ENCODE assay signal across 8 cellular contexts in the genomic region with DNA sequence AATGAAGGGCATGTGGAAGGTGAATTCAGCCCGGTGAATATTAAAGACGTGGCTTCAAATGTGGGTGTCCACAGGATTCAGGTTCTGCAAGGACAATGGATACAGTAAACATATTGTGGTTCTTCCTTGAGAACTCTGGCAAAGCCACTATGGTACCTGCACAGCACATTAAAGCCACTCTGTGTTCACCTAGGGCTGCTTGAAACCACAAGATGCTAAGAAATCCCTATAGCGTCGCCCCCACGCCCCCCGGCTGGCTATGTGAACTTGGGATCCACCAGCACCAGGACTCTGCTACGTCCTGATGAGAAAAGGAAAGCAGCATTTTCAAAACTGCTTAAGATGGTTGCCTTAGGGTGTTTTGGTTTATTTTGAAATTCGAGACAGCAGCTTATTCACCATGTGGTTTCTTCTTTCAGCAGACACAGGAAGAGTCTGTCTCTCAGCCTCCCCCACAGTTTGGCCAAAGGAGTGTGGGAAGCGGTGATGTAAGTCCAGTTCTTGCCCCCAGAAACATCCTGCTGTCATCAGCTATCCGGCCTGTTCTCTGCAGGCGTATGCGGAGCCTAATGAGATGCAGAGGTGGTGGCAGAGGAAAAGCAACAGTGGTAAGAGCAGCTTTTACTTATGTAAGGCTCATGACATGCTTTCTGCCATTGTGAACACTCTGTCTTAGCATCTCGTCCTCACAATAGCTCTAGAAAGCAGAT.
DNase-seq lines count a peak whose midpoint lies in the region; ATAC-seq, FAIRE-seq and TF ChIP-seq lines count a peak whose summit lies in the region.

No MANE protein-coding gene starts in this region.

- POLR2A ChIA-PET in CD4-positive, alpha-beta T cell (lab: Charles Lee) = interaction anchor here (0.9 to 1.9 kb wide), 5 partner anchors 18 to 142 kb away, joined by 3 to 5 read pairs (median 4); partner anchors contain the start of gene AFAP1
- POLR2A ChIA-PET in activated CD8-positive, alpha-beta T cell treated with anti-CD3 and anti-CD28 coated beads for 36 hours (lab: Charles Lee) = interaction anchor here (0.7 to 1.4 kb wide), 4 partner anchors 10 to 142 kb away, joined by 3 to 4 read pairs (median 4); no protein-coding TSS in a partner anchor

- CTCF ChIA-PET in CD4-positive, alpha-beta T cell (lab: Charles Lee) = interaction anchor here (0.7 to 2.9 kb wide), 6 partner anchors 16 to 109 kb away, joined by 3 to 9 read pairs (median 4); no protein-coding TSS in a partner anchor
- CTCF ChIA-PET in activated CD8-positive, alpha-beta T cell treated with anti-CD3 and anti-CD28 coated beads for 36 hours (lab: Charles Lee) = interaction anchor here (0.8 to 1.1 kb wide), 3 partner anchors 16 to 26 kb away, joined by 3 to 6 read pairs (median 3); no protein-coding TSS in a partner anchor

- no peaks in the 10 kb centered on the region for H3K27me3 ChIP-seq in CD4-positive, alpha-beta T cell (ENCODE audit: control insufficient read depth, insufficient read depth, low read length)

- H3K4me3 Mint-ChIP-seq in CD4-positive, alpha-beta T cell = peak overlapping the region; percentile 35
- peak overlapping the region; percentile 8 for H3K4me3 Mint-ChIP-seq in activated CD8-positive, alpha-beta T cell treated with anti-CD3 and anti-CD28 coated beads for 36 hours
- peak overlapping the region; percentile 73 for H3K4me3 Mint-ChIP-seq in natural killer cell

- peak; percentile 95 for FAIRE-seq in endometrium (lab: Jason Lieb, UNC)

- peak overlapping the region; percentile 91 for H3K27ac Mint-ChIP-seq in CD4-positive, alpha-beta T cell
- peak overlapping the region; percentile 65 for H3K27ac Mint-ChIP-seq in activated CD8-positive, alpha-beta T cell treated with anti-CD3 and anti-CD28 coated beads for 36 hours
- peak overlapping the region; percentile 72 to 79 for H3K27ac Mint-ChIP-seq in natural killer cell

- peak overlapping the region; percentile 60 for H3K27ac ChIP-seq in CD4-positive, alpha-beta T cell (ENCODE audit: low read depth, low read length)

- peak; percentile 78 for ATAC-seq in CD4-positive, alpha-beta T cell (ENCODE audit: poor library complexity)
- peak; percentile 78 for ATAC-seq in activated CD8-positive, alpha-beta T cell treated with anti-CD3 and anti-CD28 coated beads for 36 hours
- ATAC-seq in natural killer cell (peak; percentile 87 to 96 (median 89)), HG02938 (IDR thresholded peaks at IDR 0.05; ENCODE audit: unreplicated experiment) (no peak), HG03439 (IDR thresholded peaks at IDR 0.05; ENCODE audit: unreplicated experiment) (no peak)

- peaks cover 21% of the 10 kb centered on the region for H3K36me3 Mint-ChIP-seq in CD4-positive, alpha-beta T cell (ENCODE audit: low read depth)
- peaks cover 41% of the 10 kb centered on the region for H3K36me3 Mint-ChIP-seq in activated CD8-positive, alpha-beta T cell treated with anti-CD3 and anti-CD28 coated beads for 36 hours (ENCODE audit: low read depth)
- no peaks in the 10 kb centered on the region for H3K36me3 Mint-ChIP-seq in natural killer cell

- peak; percentile 28 to 62 (median 42) for DNase-seq in CD4-positive, alpha-beta T cell
- peak; percentile 96 for DNase-seq in MV-4-11 (lab: John Stamatoyannopoulos, UW)
- peak; percentile 76 for DNase-seq in activated CD8-positive, alpha-beta T cell treated with anti-CD3 and anti-CD28 coated beads for 36 hours
- DNase-seq in natural killer cell = no peak
- DNase-seq in superior temporal gyrus (ENCODE audit: extremely low spot score) = peak; percentile 64

- H3K9me3 Mint-ChIP-seq in CD4-positive, alpha-beta T cell = no peaks in the 10 kb centered on the region
- H3K9me3 Mint-ChIP-seq in activated CD8-positive, alpha-beta T cell treated with anti-CD3 and anti-CD28 coated beads for 36 hours = peaks cover 4% of the 10 kb centered on the region
- no peaks in the 10 kb centered on the region for H3K9me3 Mint-ChIP-seq in natural killer cell

- intact Hi-C loops in CD4-positive, alpha-beta T cell (cut with DNase I, micrococcal nuclease) = no loop called here
- intact Hi-C loops in activated CD8-positive, alpha-beta T cell treated with anti-CD3 and anti-CD28 coated beads for 36 hours (cut with micrococcal nuclease) = no loop called here
- intact Hi-C loops in natural killer cell (cut with micrococcal nuclease) = no loop called here

- peaks cover 55% of the 10 kb centered on the region for H3K4me1 Mint-ChIP-seq in CD4-positive, alpha-beta T cell (ENCODE audit: low read depth)
- peaks cover 42% of the 10 kb centered on the region for H3K4me1 Mint-ChIP-seq in activated CD8-positive, alpha-beta T cell treated with anti-CD3 and anti-CD28 coated beads for 36 hours (ENCODE audit: low read depth)
- H3K4me1 Mint-ChIP-seq in natural killer cell = peaks cover 31 to 35% of the 10 kb centered on the region in 2 donors

- H3K9me3 ChIP-seq in CD4-positive, alpha-beta T cell (ENCODE audit: control insufficient read depth, low read length) = no peaks in the 10 kb centered on the region

- no peaks in the 10 kb centered on the region for H3K27me3 Mint-ChIP-seq in CD4-positive, alpha-beta T cell
- peaks cover 2% of the 10 kb centered on the region for H3K27me3 Mint-ChIP-seq in activated CD8-positive, alpha-beta T cell treated with anti-CD3 and anti-CD28 coated beads for 36 hours
- H3K27me3 Mint-ChIP-seq in natural killer cell (ENCODE audit: low read depth in 2 of 2) = peaks cover 0 to 34% of the 10 kb centered on the region in 2 donors

- no peak for TF ChIP-seq CTCF in CD4-positive, alpha-beta T cell (IDR thresholded peaks at IDR 0.05)
- no peak for TF ChIP-seq CTCF in activated CD8-positive, alpha-beta T cell treated with anti-CD3 and anti-CD28 coated beads for 36 hours (IDR thresholded peaks at IDR 0.05)
- TF ChIP-seq CTCF in natural killer cell (IDR thresholded peaks at IDR 0.05) = no peak

Comparison
In these comparisons a context has a peak if more than half of its experiments do, and no peak if none do; other contexts are left out.
1. ATAC-seq: peak in CD4-positive, alpha-beta T cell (single experiment), activated CD8-positive, alpha-beta T cell treated with anti-CD3 and anti-CD28 coated beads for 36 hours (single experiment) and natural killer cell (3 of 3); none in HG02938 (single experiment) and HG03439 (single experiment).
2. H3K4me3 Mint-ChIP-seq: peak in every context shown above with its lines; median percentile 73 in natural killer cell; 35 in CD4-positive, alpha-beta T cell; 8 in activated CD8-positive, alpha-beta T cell treated with anti-CD3 and anti-CD28 coated beads for 36 hours.
3. Peak in every context shown above with its lines, with median percentiles within 50 percentile points of each other: H3K27ac Mint-ChIP-seq.